8 cellular contexts compared by ENCODE assay signal in genomic region chr19:1269065-1269477, GRCh38. TPM values are rescaled to one million over a fixed set of nuclear protein-coding genes. Genes with fewer than 3 reads are reported as not detected.
DNase-seq lines count a peak whose midpoint lies in the region; ATAC-seq and TF ChIP-seq lines count a peak whose summit lies in the region.

Gene CIRBP (plus strand): TSS chr19:1269332. CDS start chr19:1270934, 1,602 bp downstream.

- DNase-seq in AG20443 (ENCODE audit: low spot score) (peak; percentile 96), NCI-H510A treated with DMSO at 0.1 percent for 48 hours (lab: John Stamatoyannopoulos, UW) (peak; percentile 87), cerebellar nuclear complex (lab: John Stamatoyannopoulos, UW) (peak; percentile 96 to 97), kidney epithelial cell (ENCODE audit: low read depth) (peak; percentile 92)
- DNase-seq in activated CD4-positive, alpha-beta T cell treated with anti-CD3 and anti-CD28 coated beads for 1 hour, result peak; percentile 99
- DNase-seq in stimulated activated CD4-positive, alpha-beta T cell treated with anti-CD3 and anti-CD28 coated beads, Interleukin-15, amount 100 ng/mL, for 24 hours, result peak; percentile 100

- peak; percentile 54 for ATAC-seq in HG03432 (IDR thresholded peaks at IDR 0.05; ENCODE audit: unreplicated experiment)

- H3K36me3 ChIP-seq in kidney epithelial cell (ENCODE audit: control insufficient read depth, insufficient read depth, low read length), result peaks cover 4% of the 10 kb centered on the region

- peak; percentile 100 for TF ChIP-seq POLR2A in GM19099 (IDR thresholded peaks at IDR 0.05; ENCODE audit: extremely low read depth, insufficient read length, low read depth)

- H3K27me3 ChIP-seq in kidney epithelial cell (ENCODE audit: control insufficient read depth, insufficient read depth, low read length), result no peaks in the 10 kb centered on the region

- H3K4me3 ChIP-seq in kidney epithelial cell (ENCODE audit: low read depth, low read length), result peak within 1 kb of the TSS; percentile 51

- no peak for TF ChIP-seq CTCF in kidney epithelial cell (IDR thresholded peaks at IDR 0.05; ENCODE audit: insufficient read depth, low read length, poor library complexity, severe bottlenecking)

RNA-seq across cellular contexts. Expression of gene CIRBP, which starts in this region (rescaled TPM):
- total RNA-seq in kidney epithelial cell, result 298 and 403 TPM in 2 replicates

Comparison
In these comparisons a context has a peak if more than half of its experiments do, and no peak if none do; other contexts are left out.
1. Peak in every context shown above with its lines: DNase-seq, ATAC-seq and H3K4me3 ChIP-seq.